28 cellular contexts compared by ENCODE assay signal in the genomic region with DNA sequence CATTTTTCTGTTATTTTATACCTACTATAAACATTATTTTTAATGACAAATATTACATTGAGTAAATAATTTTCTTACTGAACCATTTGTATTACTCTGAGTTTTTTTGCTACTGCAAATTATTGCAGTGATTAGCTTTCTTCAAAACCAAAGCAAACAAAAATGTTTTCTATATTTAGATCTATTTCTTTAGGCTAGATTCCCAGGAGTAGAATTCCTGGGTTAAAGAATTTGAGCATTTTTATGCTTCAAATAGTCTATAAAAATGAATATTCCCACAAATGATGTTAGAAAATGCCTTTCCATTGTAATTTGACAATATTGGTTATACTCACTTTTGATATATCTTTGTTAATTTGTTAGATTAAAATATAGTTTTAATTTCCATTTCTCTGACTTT.
"Had no signal": no experiment of that assay in that cellular context is flagged by ENCODE, and none has a peak within 500 bp of the region (broad histone marks: within the 10 kb centered on the region; RNA-seq: fewer than 3 reads in every experiment).

No MANE protein-coding gene starts in this region.

- H3K36me3 ChIP-seq: adrenal gland, brain microvascular endothelial cell, gastroesophageal sphincter, neutrophil, ovary, prostate gland, sigmoid colon, stomach, suprapubic skin, tibial nerve had no signal

- H2AFZ ChIP-seq: hepatocyte had no signal

- H3K4me2 ChIP-seq: hepatocyte had no signal

- H3K27ac ChIP-seq: adrenal gland, brain microvascular endothelial cell, gastroesophageal sphincter, hepatocyte, neutrophil, ovary, prostate gland, sigmoid colon, stomach, suprapubic skin, VCaP had no signal

- ATAC-seq: activated T-cell treated with anti-CD3 and anti-CD28 coated beads, Interleukin-2, amount 50 U/mL, for 72 hours; gastroesophageal sphincter; left colon; stimulated activated naive B cell treated with anti-CD40 and anti-IgM and Interleukin-4, amounts not matched to agents 10 μg/mL and 1 μg/mL and 100 μg/mL, for 72 hours had no signal

- H3K4me3 ChIP-seq: adrenal gland, gastroesophageal sphincter, hepatocyte, ovary, prostate gland, sigmoid colon, stomach, suprapubic skin, tibial nerve had no signal

- H3K4me1 ChIP-seq: adrenal gland, gastroesophageal sphincter, prostate gland, sigmoid colon, stomach, suprapubic skin had no signal

- H3K27me3 ChIP-seq: adrenal gland, brain microvascular endothelial cell, gastroesophageal sphincter, hepatocyte, neutrophil, ovary, sigmoid colon, stomach, suprapubic skin, tibial nerve had no signal

- H3K9me3 ChIP-seq: adrenal gland, gastroesophageal sphincter, neutrophil, ovary, prostate gland, sigmoid colon, stomach, suprapubic skin, tibial nerve had no signal

- DNase-seq: activated CD4-positive, alpha-beta T cell treated with anti-CD3 and anti-CD28 coated beads for 4 hours; activated CD4-positive, alpha-beta T cell treated with anti-CD3 and anti-CD28 coated beads, Interleukin-2, amount 50 U/mL, for 4 hours; activated naive CD4-positive, alpha-beta T cell; activated T-cell treated with anti-CD3 and anti-CD28 coated beads for 4 hours; activated T-cell treated with anti-CD3 and anti-CD28 coated beads, Interleukin-2, amount 50 U/mL, for 72 hours; adrenal gland; aorta; brain microvascular endothelial cell; effector CD8-positive, alpha-beta T cell; left colon; mammary epithelial cell; naive B cell; nephron progenitor cell; ovary; retina; sigmoid colon; stimulated activated CD4-positive, alpha-beta T cell treated with anti-CD3 and anti-CD28 coated beads, Interleukin-15, amount 100 ng/mL, for 24 hours; stimulated activated CD4-positive, alpha-beta T cell treated with anti-CD3 and anti-CD28 coated beads, Interleukin-2, amount 100 ng/mL, for 24 hours; stimulated activated naive B cell treated with anti-CD40 and anti-IgM and Interleukin-4, amounts not matched to agents 10 μg/mL and 1 μg/mL and 100 μg/mL, for 72 hours; stomach; T-helper 9 cell had no signal

- H3K79me2 ChIP-seq: hepatocyte had no signal
